Comparison of ENCODE assay signal across 1 cellular context in the genomic region with DNA sequence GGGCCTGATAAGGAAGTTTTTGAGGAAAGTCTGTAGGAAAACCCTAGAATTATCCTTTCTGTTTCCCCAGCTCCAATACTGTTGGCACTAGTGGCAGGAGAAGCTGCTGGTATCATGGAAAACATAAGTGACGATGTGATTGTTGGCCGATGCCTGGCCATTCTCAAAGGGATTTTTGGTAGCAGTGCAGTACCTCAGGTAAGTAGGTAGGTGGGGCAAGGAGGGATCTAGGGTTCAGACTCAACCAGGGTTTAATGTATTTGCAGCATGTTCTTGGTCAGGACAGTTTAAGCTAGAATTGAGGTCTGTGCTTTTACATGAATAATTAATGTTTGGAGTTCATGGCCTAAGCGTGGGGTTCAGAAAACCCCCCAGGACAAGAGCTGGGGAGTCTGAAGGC.
TF ChIP-seq lines count a peak whose summit lies in the region.

No MANE protein-coding gene starts in this region.

TF ChIP-seq in HCT116, 20 proteins besides CTCF, POLR2A, EP300 and RAD21 (continued from another document):
- TF ChIP-seq, protein P1, sequence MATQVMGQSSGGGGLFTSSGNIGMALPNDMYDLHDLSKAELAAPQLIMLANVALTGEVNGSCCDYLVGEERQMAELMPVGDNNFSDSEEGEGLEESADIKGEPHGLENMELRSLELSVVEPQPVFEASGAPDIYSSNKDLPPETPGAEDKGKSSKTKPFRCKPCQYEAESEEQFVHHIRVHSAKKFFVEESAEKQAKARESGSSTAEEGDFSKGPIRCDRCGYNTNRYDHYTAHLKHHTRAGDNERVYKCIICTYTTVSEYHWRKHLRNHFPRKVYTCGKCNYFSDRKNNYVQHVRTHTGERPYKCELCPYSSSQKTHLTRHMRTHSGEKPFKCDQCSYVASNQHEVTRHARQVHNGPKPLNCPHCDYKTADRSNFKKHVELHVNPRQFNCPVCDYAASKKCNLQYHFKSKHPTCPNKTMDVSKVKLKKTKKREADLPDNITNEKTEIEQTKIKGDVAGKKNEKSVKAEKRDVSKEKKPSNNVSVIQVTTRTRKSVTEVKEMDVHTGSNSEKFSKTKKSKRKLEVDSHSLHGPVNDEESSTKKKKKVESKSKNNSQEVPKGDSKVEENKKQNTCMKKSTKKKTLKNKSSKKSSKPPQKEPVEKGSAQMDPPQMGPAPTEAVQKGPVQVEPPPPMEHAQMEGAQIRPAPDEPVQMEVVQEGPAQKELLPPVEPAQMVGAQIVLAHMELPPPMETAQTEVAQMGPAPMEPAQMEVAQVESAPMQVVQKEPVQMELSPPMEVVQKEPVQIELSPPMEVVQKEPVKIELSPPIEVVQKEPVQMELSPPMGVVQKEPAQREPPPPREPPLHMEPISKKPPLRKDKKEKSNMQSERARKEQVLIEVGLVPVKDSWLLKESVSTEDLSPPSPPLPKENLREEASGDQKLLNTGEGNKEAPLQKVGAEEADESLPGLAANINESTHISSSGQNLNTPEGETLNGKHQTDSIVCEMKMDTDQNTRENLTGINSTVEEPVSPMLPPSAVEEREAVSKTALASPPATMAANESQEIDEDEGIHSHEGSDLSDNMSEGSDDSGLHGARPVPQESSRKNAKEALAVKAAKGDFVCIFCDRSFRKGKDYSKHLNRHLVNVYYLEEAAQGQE (IDR thresholded peaks at IDR 0.05; ENCODE audit: low read depth) = no peak
- TF ChIP-seq CBX3 (IDR thresholded peaks at IDR 0.05; ENCODE audit: low read depth) = no peak
- no peak for TF ChIP-seq TCF7L2 (IDR thresholded peaks at IDR 0.05; ENCODE audit: borderline replicate concordance, extremely low read depth, insufficient read depth, insufficient read length)
- TF ChIP-seq ZFX (IDR thresholded peaks at IDR 0.05) = no peak
- TF ChIP-seq MAX (IDR thresholded peaks at IDR 0.05) = no peak
- TF ChIP-seq SIN3A (IDR thresholded peaks at IDR 0.05; ENCODE audit: low read depth) = no peak
- TF ChIP-seq EZH2phosphoT487 (IDR thresholded peaks at IDR 0.05; ENCODE audit: borderline replicate concordance) = no peak
- no peak for TF ChIP-seq ZNF274 (IDR thresholded peaks at IDR 0.05; ENCODE audit: low read depth, low read length)
- no peak for TF ChIP-seq EZH2 (IDR thresholded peaks at IDR 0.05)
- TF ChIP-seq, protein P2, sequence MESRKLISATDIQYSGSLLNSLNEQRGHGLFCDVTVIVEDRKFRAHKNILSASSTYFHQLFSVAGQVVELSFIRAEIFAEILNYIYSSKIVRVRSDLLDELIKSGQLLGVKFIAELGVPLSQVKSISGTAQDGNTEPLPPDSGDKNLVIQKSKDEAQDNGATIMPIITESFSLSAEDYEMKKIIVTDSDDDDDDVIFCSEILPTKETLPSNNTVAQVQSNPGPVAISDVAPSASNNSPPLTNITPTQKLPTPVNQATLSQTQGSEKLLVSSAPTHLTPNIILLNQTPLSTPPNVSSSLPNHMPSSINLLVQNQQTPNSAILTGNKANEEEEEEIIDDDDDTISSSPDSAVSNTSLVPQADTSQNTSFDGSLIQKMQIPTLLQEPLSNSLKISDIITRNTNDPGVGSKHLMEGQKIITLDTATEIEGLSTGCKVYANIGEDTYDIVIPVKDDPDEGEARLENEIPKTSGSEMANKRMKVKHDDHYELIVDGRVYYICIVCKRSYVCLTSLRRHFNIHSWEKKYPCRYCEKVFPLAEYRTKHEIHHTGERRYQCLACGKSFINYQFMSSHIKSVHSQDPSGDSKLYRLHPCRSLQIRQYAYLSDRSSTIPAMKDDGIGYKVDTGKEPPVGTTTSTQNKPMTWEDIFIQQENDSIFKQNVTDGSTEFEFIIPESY (IDR thresholded peaks at IDR 0.05; ENCODE audit: extremely low read depth, insufficient replicate concordance, low read length) = no peak
- no peak for TF ChIP-seq YY1 (IDR thresholded peaks at IDR 0.05; ENCODE audit: extremely low read depth, insufficient replicate concordance, low read depth, low read length)
- no peak for TF ChIP-seq SRF (IDR thresholded peaks at IDR 0.05; ENCODE audit: low read depth)
- no peak for TF ChIP-seq SP1 (IDR thresholded peaks at IDR 0.05; ENCODE audit: low read depth)
- no peak for TF ChIP-seq JUND (IDR thresholded peaks at IDR 0.05)
